In the genomic region with DNA sequence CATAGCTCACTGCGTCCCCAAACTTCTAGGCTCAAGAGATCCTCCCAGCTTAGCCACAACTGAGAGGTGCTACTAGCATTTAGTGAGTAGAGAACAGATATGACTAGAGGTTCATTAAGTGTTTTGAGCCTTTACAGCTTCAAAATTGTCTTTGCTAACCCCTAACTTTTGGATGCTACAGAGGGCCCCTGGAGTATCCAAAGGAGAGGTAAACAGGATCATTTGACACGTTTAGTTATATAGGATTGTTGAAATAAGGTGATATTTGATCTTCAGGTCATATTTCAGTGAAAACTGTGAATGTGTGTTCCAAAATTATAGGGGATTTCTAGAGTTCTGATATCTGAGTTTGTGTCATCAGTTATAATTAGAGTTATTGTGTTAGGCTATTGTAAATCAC, we compare ENCODE assay signal across 21 cellular contexts. TPM values are rescaled to one million over a fixed set of nuclear protein-coding genes. Genes with fewer than 3 reads are reported as not detected.
DNase-seq lines count a peak whose midpoint lies in the region; ATAC-seq and TF ChIP-seq lines count a peak whose summit lies in the region.
"Had no signal": no experiment of that assay in that cellular context is flagged by ENCODE, and none has a peak within 500 bp of the region (broad histone marks: within the 10 kb centered on the region; RNA-seq: fewer than 3 reads in every experiment).

No MANE protein-coding gene starts in this region.

- no peaks in the 10 kb centered on the region for H3K27me3 ChIP-seq in GM23338 (ENCODE audit: insufficient read depth)
- no peaks in the 10 kb centered on the region for H3K27me3 ChIP-seq in neural progenitor cell
- H3K27me3 ChIP-seq: BLaER1 treated with 17β-estradiol and CSF1 and Interleukin-3, amounts not matched to agents 10 nM and 100 nM; SJCRH30 had no signal

- ATAC-seq in GM23338 (no peak), HG03196 (IDR thresholded peaks at IDR 0.05; ENCODE audit: unreplicated experiment) (no peak)
- ATAC-seq: HepG2, Right ventricle myocardium inferior had no signal

- H3K36me3 Mint-ChIP-seq in GM23338 (ENCODE audit: low read depth): no peaks in the 10 kb centered on the region
- H3K36me3 Mint-ChIP-seq in neural progenitor cell: no peaks in the 10 kb centered on the region
- no peaks in the 10 kb centered on the region for H3K36me3 Mint-ChIP-seq in type B pancreatic cell

- DNase-seq in GM23338 (ENCODE audit: low spot score) (no peak), SK-N-MC (ENCODE audit: low read depth, low spot score) (no peak), neural progenitor cell (ENCODE audit: low spot score) (no peak), type B pancreatic cell (ENCODE audit: extremely low spot score, unreplicated experiment) (no peak), NCI-H1092 treated with DMSO at 0.1 percent for 48 hours (lab: John Stamatoyannopoulos, UW) (no peak)
- DNase-seq in central memory CD4-positive, alpha-beta T cell: no peak
- DNase-seq: AML-193; CD4-positive, alpha-beta T cell; DMS53; Kasumi-1; MV-4-11; NCI-H1105 treated with DMSO at 0.1 percent for 48 hours; NCI-H2029; NCI-H446; NCI-H524 treated with DMSO at 0.1 percent for 48 hours; NCI-H774; SJCRH30 had no signal

- H3K9ac ChIP-seq in SK-N-MC (ENCODE audit: insufficient read length) (no peak overlapping the region), neural progenitor cell (no peak overlapping the region)
- H3K9ac ChIP-seq: BLaER1 treated with 17β-estradiol and CSF1 and Interleukin-3, amounts not matched to agents 10 nM and 100 nM had no signal

- TF ChIP-seq CTCF in GM23338 (conservative IDR thresholded peaks at IDR 0.05; ENCODE audit: low read depth in 2 of 2): no peak
- TF ChIP-seq CTCF in neural progenitor cell (IDR thresholded peaks at IDR 0.05): no peak
- no peak for TF ChIP-seq CTCF in type B pancreatic cell (conservative IDR thresholded peaks at IDR 0.05)

- H3K27ac ChIP-seq in GM23338 (ENCODE audit: low read depth) (no peak overlapping the region), SK-N-MC (peak overlapping the region; percentile 57), neural progenitor cell (no peak overlapping the region)
- H3K27ac ChIP-seq: BLaER1 treated with 17β-estradiol and CSF1 and Interleukin-3, amounts not matched to agents 10 nM and 100 nM; SJCRH30 had no signal

- H3K9me2 ChIP-seq in GM23338 (ENCODE audit: insufficient read depth): 0 out of 2 replicates have a peak, but pooled peaks cover 5% of the 10 kb centered on the region

- peak overlapping the region; percentile 45; the same call in 1 of the 2 replicates for H2AFZ ChIP-seq in GM23338
- peak overlapping the region; percentile 26 for H2AFZ ChIP-seq in neural progenitor cell (replicated peaks)

- H4K20me1 ChIP-seq in GM23338 (replicated peaks; ENCODE audit: insufficient read depth) (no peaks in the 10 kb centered on the region), neural progenitor cell (ENCODE audit: low read depth) (no peaks in the 10 kb centered on the region)
- H4K20me1 ChIP-seq: BLaER1 treated with 17β-estradiol and CSF1 and Interleukin-3, amounts not matched to agents 10 nM and 100 nM had no signal

- H3K4me1 Mint-ChIP-seq in GM23338 (peaks cover 8% of the 10 kb centered on the region), neural progenitor cell (peaks cover 6% of the 10 kb centered on the region), type B pancreatic cell (ENCODE audit: unreplicated experiment) (peaks cover 16% of the 10 kb centered on the region)

- H3K9me3 ChIP-seq in SK-N-MC (ENCODE audit: low read depth, low read length): no peaks in the 10 kb centered on the region
- H3K9me3 ChIP-seq in neural progenitor cell (ENCODE audit: low read depth): no peaks in the 10 kb centered on the region
- H3K9me3 ChIP-seq: BLaER1 treated with 17β-estradiol and CSF1 and Interleukin-3, amounts not matched to agents 10 nM and 100 nM; SJCRH30 had no signal

- H3K4me3 Mint-ChIP-seq in GM23338: no peak overlapping the region
- no peak overlapping the region for H3K4me3 Mint-ChIP-seq in neural progenitor cell
- H3K4me3 Mint-ChIP-seq in type B pancreatic cell: no peak overlapping the region
- H3K4me3 Mint-ChIP-seq: CD4-positive, alpha-beta T cell had no signal

- H3K9me3 Mint-ChIP-seq in GM23338 (no peaks in the 10 kb centered on the region), neural progenitor cell (peaks cover 2% of the 10 kb centered on the region), type B pancreatic cell (no peaks in the 10 kb centered on the region)
- H3K9me3 Mint-ChIP-seq: CD4-positive, alpha-beta T cell had no signal

- H3K36me3 ChIP-seq in GM23338 (ENCODE audit: insufficient read depth): no peaks in the 10 kb centered on the region
- H3K36me3 ChIP-seq in SK-N-MC (ENCODE audit: insufficient read depth, low read length): no peaks in the 10 kb centered on the region
- H3K36me3 ChIP-seq in neural progenitor cell: no peaks in the 10 kb centered on the region
- H3K36me3 ChIP-seq: BLaER1 treated with 17β-estradiol and CSF1 and Interleukin-3, amounts not matched to agents 10 nM and 100 nM; SJCRH30 had no signal

- H3F3A ChIP-seq in GM23338 (replicated peaks; ENCODE audit: low read depth) (no peaks in the 10 kb centered on the region), neural progenitor cell (ENCODE audit: low read depth) (no peaks in the 10 kb centered on the region)

- H3K27me3 Mint-ChIP-seq in GM23338 (ENCODE audit: insufficient read depth, low read depth, poor library complexity) (peaks cover 13% of the 10 kb centered on the region), neural progenitor cell (ENCODE audit: insufficient read depth, low read depth) (peaks cover 10% of the 10 kb centered on the region), type B pancreatic cell (no peaks in the 10 kb centered on the region)
- H3K27me3 Mint-ChIP-seq: CD4-positive, alpha-beta T cell had no signal

- H3K4me2 ChIP-seq in GM23338 (no peak overlapping the region), neural progenitor cell (no peak overlapping the region)
- H3K4me2 ChIP-seq: BLaER1 treated with 17β-estradiol and CSF1 and Interleukin-3, amounts not matched to agents 10 nM and 100 nM had no signal

- H3K27ac Mint-ChIP-seq in GM23338: no peak overlapping the region
- H3K27ac Mint-ChIP-seq in neural progenitor cell: no peak overlapping the region
- peak overlapping the region; percentile 87 for H3K27ac Mint-ChIP-seq in type B pancreatic cell
- H3K27ac Mint-ChIP-seq: CD4-positive, alpha-beta T cell had no signal

- no peaks in the 10 kb centered on the region for H3K79me2 ChIP-seq in GM23338 (replicated peaks; ENCODE audit: insufficient read depth)
- no peaks in the 10 kb centered on the region for H3K79me2 ChIP-seq in neural progenitor cell (ENCODE audit: low read depth)

- H3K4me3 ChIP-seq in GM23338 (no peak overlapping the region), SK-N-MC (no peak overlapping the region), neural progenitor cell (no peak overlapping the region)
- H3K4me3 ChIP-seq: BLaER1 treated with 17β-estradiol and CSF1 and Interleukin-3, amounts not matched to agents 10 nM and 100 nM; SJCRH30 had no signal

- H3K4me1 ChIP-seq in GM23338 (ENCODE audit: insufficient read depth) (peaks cover 7% of the 10 kb centered on the region; the same call in 1 of the 2 replicates), neural progenitor cell (no peaks in the 10 kb centered on the region)
- H3K4me1 ChIP-seq: SJCRH30 had no signal

TF ChIP-seq in GM23338, 12 proteins besides CTCF, POLR2A, EP300 and RAD21 (continues in another document):
- TF ChIP-seq JUNB (IDR thresholded peaks at IDR 0.05; ENCODE audit: unreplicated experiment) (no peak), NANOG (IDR thresholded peaks at IDR 0.05; ENCODE audit: borderline replicate concordance) (no peak)

RNA-seq across cellular contexts. Expression of a gene that starts 19.2 kb away (rescaled TPM):
- 0.63 and 0.78 TPM in 2 replicates for total RNA-seq in GM23338 (2014; rRNA removed; shearing (Covaris generic))
- 0.38 and 0.53 TPM in 2 replicates for polyA plus RNA-seq in GM23338 (2016; fragmentation: Nextera tagmentation; extraction: Ambion mirVana)
- 0.43 and 1.5 TPM in 2 replicates for total RNA-seq in neural progenitor cell (ENCODE audit: low replicate concordance)
- total RNA-seq in type B pancreatic cell (ENCODE audit: low replicate concordance): 2.2 and 2.6 TPM in 2 replicates
